Comparison of ENCODE assay signal across 8 cellular contexts in genomic region chr5:96807099-96807654, GRCh38. TPM values are rescaled to one million over a fixed set of nuclear protein-coding genes. Genes with fewer than 3 reads are reported as not detected.
DNase-seq lines count a peak whose midpoint lies in the region; ATAC-seq and TF ChIP-seq lines count a peak whose summit lies in the region.

No MANE protein-coding gene starts in this region.

- no peaks in the 10 kb centered on the region for H4K20me1 ChIP-seq in PC-3 (ENCODE audit: low read length)

- H3K4me1 Mint-ChIP-seq in osteocyte (ENCODE audit: unreplicated experiment) = peaks cover 17% of the 10 kb centered on the region

- intact Hi-C loops in PC-3 (cut with micrococcal nuclease) (loop anchor here (2.0 kb wide), 3 partner anchors 26 to 62 kb away; no protein-coding TSS in a partner anchor), heart left ventricle (cut with DNase I) (loop anchor here in 7 of 10 donors (5.0 kb wide), 3 partner anchors 65 to 130 kb away; partner anchors contain the start of genes ERAP2 (in 6 of the 7) and LNPEP (in 2 of the 7))

- 0 out of 2 replicates have a peak, but pooled peaks cover 4% of the 10 kb centered on the region for H3K79me2 ChIP-seq in PC-3 (ENCODE audit: low read length)

- H3K27ac ChIP-seq in PC-3 (ENCODE audit: low read length) (peak overlapping the region; percentile 88), heart left ventricle (peak overlapping the region; percentile 97 to 100 (median 99))

- peak; percentile 76 for DNase-seq in EH (ENCODE audit: low read depth)
- DNase-seq in GM20000 (ENCODE audit: low spot score) = peak; percentile 68
- DNase-seq in PC-3 = peak; percentile 86
- DNase-seq in amniotic stem cell (lab: John Stamatoyannopoulos, UW) = peak; percentile 24
- DNase-seq in heart left ventricle = peak; percentile 85 to 91 (median 87)
- peak; percentile 93 for DNase-seq in osteocyte (ENCODE audit: extremely low spot score, unreplicated experiment)
- DNase-seq in NK-92 (lab: John Stamatoyannopoulos, UW; ENCODE audit: unreplicated experiment) = no peak

- peak overlapping the region; percentile 51 for H3K27ac Mint-ChIP-seq in osteocyte (ENCODE audit: unreplicated experiment)

- H2AFZ ChIP-seq in PC-3 (ENCODE audit: low read length) = peak overlapping the region; percentile 79

- peak overlapping the region; percentile 98 for H3K9ac ChIP-seq in PC-3 (ENCODE audit: low read length)

- H3K4me2 ChIP-seq in PC-3 (ENCODE audit: low read length) = peak overlapping the region; percentile 93

- H3K4me1 ChIP-seq in PC-3 (ENCODE audit: insufficient read depth, low read length) = peaks cover 10% of the 10 kb centered on the region
- H3K4me1 ChIP-seq in heart left ventricle = peaks cover 0 to 54% (median 12%) of the 10 kb centered on the region in 12 donors

- H3K4me3 Mint-ChIP-seq in osteocyte (ENCODE audit: unreplicated experiment) = peak overlapping the region; percentile 96

- WGBS in heart left ventricle, 4 donors = 0 to 4% (median 0%) methylated on average over 10 to 36 of the region's 36 CpGs

- no peaks in the 10 kb centered on the region for H3K9me3 Mint-ChIP-seq in osteocyte (ENCODE audit: unreplicated experiment)

- no peaks in the 10 kb centered on the region for H3K36me3 ChIP-seq in PC-3 (ENCODE audit: low read depth, low read length)
- H3K36me3 ChIP-seq in heart left ventricle = peaks cover 0 to 22% (median 12%) of the 10 kb centered on the region in 9 donors

- CTCF ChIA-PET in PC-3 (lab: Charles Lee) = interaction anchor here (0.6 to 2.2 kb wide), 2 partner anchors 55 to 423 kb away, joined by 5 to 6 read pairs; no protein-coding TSS in a partner anchor

- BruUV-seq in PC-3 (replicated peaks; lab: Mats Ljungman, UMichigan) = no TSS peak

- peak; percentile 27 for ATAC-seq in HG03571 (IDR thresholded peaks at IDR 0.05; ENCODE audit: unreplicated experiment)
- peak; percentile 66 for ATAC-seq in PC-3
- peak; percentile 28 to 81 (median 69) for ATAC-seq in heart left ventricle

- H3K9me3 ChIP-seq in PC-3 (ENCODE audit: low read length) (no peaks in the 10 kb centered on the region), heart left ventricle (no peaks in the 10 kb centered on the region)

- TF ChIP-seq CTCF in GM20000 (IDR thresholded peaks at IDR 0.05; ENCODE audit: extremely low read depth, missing control alignments) (no peak), PC-3 (conservative IDR thresholded peaks at IDR 0.05; ENCODE audit: low read depth, low read length) (no peak), heart left ventricle (IDR thresholded peaks at IDR 0.05) (peak in 2 of 12 donors; percentile 4 to 5), osteocyte (IDR thresholded peaks at IDR 0.05) (no peak)

- POLR2A ChIA-PET in PC-3 (lab: Charles Lee; ENCODE audit: unreplicated experiment) = interaction anchor here (0.5 to 1.6 kb wide), 4 partner anchors 49 to 846 kb away, joined by 3 to 5 read pairs (median 4); no protein-coding TSS in a partner anchor

- no peaks in the 10 kb centered on the region for H3K27me3 Mint-ChIP-seq in osteocyte (ENCODE audit: unreplicated experiment)

- H3F3A ChIP-seq in PC-3 (ENCODE audit: low read length, unreplicated experiment) = no peaks in the 10 kb centered on the region

- H3K36me3 Mint-ChIP-seq in osteocyte (ENCODE audit: unreplicated experiment) = peaks cover 4% of the 10 kb centered on the region

- H3K4me3 ChIP-seq in PC-3 (ENCODE audit: low read length) = peak overlapping the region; percentile 90
- peak overlapping the region; percentile 65 to 96 (median 88) for H3K4me3 ChIP-seq in heart left ventricle

- H3K27me3 ChIP-seq in PC-3 (ENCODE audit: low read length) = no peaks in the 10 kb centered on the region
- no peaks in the 10 kb centered on the region for H3K27me3 ChIP-seq in heart left ventricle

- no peaks in the 10 kb centered on the region for H3K9me2 ChIP-seq in PC-3 (replicated peaks; ENCODE audit: low read length)

- peak in 1 of 2 donors; percentile 69 for TF ChIP-seq POLR2A in heart left ventricle (IDR thresholded peaks at IDR 0.05)

RNA-seq across cellular contexts. Expression of gene ERAP1, which starts 0.6 kb away (rescaled TPM):
- total RNA-seq in PC-3 (2014; rRNA removed) (20.8 and 21.1 TPM in 2 replicates), heart left ventricle (100 to 1,000 TPM in 1 of 9 donors, 10 to 100 TPM in 8; 25.9 to 119 (median 39.1) TPM), osteocyte (66.7 and 67.3 TPM in 2 replicates)
- polyA plus RNA-seq in heart left ventricle = 10 to 100 TPM in 1 of 2 donors, 1 to 10 TPM in 1; 3.2 to 12.9 TPM
